ENCODE assay signal across 1 cellular context in the genomic region with DNA sequence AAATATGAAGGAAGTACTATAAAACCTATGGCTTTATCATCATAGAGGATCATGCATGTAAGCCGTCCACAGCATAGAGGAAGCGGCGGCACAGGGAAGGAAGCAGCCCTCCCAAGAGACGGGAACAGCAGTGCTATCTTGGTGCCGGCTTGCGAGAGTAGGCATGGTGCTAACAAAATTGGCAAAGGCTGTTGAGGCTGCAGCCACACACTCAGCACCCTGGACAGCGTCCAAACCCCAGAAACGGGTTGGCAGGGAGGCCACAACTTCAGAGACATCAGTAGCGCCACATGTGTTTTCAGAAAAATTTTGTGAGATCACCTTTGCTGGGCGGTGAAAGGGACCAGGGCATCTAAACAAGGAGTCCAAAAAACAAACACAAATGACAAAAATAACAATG.
TF ChIP-seq lines count a peak whose summit lies in the region.

No MANE protein-coding gene starts in this region.

TF ChIP-seq in WTC11, 78 proteins besides CTCF, POLR2A, EP300 and RAD21 (continued from another document):
- TF ChIP-seq, protein P1, sequence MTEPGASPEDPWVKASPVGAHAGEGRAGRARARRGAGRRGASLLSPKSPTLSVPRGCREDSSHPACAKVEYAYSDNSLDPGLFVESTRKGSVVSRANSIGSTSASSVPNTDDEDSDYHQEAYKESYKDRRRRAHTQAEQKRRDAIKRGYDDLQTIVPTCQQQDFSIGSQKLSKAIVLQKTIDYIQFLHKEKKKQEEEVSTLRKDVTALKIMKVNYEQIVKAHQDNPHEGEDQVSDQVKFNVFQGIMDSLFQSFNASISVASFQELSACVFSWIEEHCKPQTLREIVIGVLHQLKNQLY (CRISPR knock-in tag; IDR thresholded peaks at IDR 0.05): no peak
- no peak for TF ChIP-seq CBFB (CRISPR knock-in tag; IDR thresholded peaks at IDR 0.05; ENCODE audit: low read depth)
- TF ChIP-seq ESRRA (CRISPR knock-in tag; IDR thresholded peaks at IDR 0.05; ENCODE audit: borderline replicate concordance): no peak
- TF ChIP-seq, protein P2, sequence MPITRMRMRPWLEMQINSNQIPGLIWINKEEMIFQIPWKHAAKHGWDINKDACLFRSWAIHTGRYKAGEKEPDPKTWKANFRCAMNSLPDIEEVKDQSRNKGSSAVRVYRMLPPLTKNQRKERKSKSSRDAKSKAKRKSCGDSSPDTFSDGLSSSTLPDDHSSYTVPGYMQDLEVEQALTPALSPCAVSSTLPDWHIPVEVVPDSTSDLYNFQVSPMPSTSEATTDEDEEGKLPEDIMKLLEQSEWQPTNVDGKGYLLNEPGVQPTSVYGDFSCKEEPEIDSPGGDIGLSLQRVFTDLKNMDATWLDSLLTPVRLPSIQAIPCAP (CRISPR knock-in tag; IDR thresholded peaks at IDR 0.05): 0 out of 2 replicates have a peak, but pooled peaks have one; percentile 23
- no peak for TF ChIP-seq CREB1 (CRISPR knock-in tag; IDR thresholded peaks at IDR 0.05)
- TF ChIP-seq JUN (CRISPR knock-in tag; IDR thresholded peaks at IDR 0.05): peak; percentile 82; the same call in 1 of the 2 replicates
- TF ChIP-seq PRRX2 (CRISPR knock-in tag; IDR thresholded peaks at IDR 0.05): no peak
- no peak for TF ChIP-seq MYBL2 (CRISPR knock-in tag; IDR thresholded peaks at IDR 0.05)
- TF ChIP-seq, protein P3, sequence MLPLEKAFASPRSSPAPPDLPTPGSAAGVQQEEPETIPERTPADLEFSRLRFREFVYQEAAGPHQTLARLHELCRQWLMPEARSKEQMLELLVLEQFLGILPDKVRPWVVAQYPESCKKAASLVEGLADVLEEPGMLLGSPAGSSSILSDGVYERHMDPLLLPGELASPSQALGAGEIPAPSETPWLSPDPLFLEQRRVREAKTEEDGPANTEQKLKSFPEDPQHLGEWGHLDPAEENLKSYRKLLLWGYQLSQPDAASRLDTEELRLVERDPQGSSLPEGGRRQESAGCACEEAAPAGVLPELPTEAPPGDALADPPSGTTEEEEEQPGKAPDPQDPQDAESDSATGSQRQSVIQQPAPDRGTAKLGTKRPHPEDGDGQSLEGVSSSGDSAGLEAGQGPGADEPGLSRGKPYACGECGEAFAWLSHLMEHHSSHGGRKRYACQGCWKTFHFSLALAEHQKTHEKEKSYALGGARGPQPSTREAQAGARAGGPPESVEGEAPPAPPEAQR (CRISPR knock-in tag; IDR thresholded peaks at IDR 0.05): no peak
- TF ChIP-seq, protein P4, sequence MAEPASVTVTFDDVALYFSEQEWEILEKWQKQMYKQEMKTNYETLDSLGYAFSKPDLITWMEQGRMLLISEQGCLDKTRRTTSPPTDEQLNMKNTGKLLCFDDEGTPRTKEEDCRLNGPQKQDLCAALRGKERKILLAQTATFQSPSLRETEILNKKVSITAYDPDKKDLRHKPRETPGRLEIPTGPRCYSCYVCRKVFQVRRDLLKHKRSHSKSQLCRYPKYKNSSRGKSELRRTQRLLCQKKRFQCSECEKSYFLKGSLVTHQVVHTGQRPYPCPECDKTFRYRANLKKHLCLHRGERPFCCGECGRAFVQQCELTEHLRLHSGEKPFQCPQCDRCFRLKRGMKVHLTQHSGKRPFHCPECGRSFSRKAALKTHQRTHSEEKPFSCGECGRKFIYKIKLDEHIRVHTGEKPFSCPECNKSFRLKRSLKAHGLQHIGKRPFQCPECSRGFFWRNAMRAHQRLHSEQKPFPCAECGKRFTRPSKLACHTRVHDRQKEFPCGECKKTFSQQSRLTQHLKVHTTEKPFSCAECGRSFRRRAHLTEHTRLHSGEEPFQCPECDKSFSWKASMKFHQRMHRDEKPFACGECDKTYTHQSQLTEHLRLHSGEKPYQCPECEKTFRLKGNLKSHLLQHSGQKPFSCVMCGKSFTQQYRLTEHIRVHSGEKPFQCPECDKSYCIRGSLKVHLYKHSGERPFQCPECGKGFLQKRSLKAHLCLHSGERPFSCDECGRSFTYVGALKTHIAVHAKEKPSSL (CRISPR knock-in tag; conservative IDR thresholded peaks at IDR 0.05): no peak
- TF ChIP-seq, protein P5, sequence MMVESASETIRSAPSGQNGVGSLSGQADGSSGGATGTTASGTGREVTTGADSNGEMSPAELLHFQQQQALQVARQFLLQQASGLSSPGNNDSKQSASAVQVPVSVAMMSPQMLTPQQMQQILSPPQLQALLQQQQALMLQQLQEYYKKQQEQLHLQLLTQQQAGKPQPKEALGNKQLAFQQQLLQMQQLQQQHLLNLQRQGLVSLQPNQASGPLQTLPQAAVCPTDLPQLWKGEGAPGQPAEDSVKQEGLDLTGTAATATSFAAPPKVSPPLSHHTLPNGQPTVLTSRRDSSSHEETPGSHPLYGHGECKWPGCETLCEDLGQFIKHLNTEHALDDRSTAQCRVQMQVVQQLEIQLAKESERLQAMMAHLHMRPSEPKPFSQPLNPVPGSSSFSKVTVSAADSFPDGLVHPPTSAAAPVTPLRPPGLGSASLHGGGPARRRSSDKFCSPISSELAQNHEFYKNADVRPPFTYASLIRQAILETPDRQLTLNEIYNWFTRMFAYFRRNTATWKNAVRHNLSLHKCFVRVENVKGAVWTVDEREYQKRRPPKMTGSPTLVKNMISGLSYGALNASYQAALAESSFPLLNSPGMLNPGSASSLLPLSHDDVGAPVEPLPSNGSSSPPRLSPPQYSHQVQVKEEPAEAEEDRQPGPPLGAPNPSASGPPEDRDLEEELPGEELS (CRISPR knock-in tag; IDR thresholded peaks at IDR 0.05): peak; percentile 55; the same call in 1 of the 2 replicates
- TF ChIP-seq, protein P6, sequence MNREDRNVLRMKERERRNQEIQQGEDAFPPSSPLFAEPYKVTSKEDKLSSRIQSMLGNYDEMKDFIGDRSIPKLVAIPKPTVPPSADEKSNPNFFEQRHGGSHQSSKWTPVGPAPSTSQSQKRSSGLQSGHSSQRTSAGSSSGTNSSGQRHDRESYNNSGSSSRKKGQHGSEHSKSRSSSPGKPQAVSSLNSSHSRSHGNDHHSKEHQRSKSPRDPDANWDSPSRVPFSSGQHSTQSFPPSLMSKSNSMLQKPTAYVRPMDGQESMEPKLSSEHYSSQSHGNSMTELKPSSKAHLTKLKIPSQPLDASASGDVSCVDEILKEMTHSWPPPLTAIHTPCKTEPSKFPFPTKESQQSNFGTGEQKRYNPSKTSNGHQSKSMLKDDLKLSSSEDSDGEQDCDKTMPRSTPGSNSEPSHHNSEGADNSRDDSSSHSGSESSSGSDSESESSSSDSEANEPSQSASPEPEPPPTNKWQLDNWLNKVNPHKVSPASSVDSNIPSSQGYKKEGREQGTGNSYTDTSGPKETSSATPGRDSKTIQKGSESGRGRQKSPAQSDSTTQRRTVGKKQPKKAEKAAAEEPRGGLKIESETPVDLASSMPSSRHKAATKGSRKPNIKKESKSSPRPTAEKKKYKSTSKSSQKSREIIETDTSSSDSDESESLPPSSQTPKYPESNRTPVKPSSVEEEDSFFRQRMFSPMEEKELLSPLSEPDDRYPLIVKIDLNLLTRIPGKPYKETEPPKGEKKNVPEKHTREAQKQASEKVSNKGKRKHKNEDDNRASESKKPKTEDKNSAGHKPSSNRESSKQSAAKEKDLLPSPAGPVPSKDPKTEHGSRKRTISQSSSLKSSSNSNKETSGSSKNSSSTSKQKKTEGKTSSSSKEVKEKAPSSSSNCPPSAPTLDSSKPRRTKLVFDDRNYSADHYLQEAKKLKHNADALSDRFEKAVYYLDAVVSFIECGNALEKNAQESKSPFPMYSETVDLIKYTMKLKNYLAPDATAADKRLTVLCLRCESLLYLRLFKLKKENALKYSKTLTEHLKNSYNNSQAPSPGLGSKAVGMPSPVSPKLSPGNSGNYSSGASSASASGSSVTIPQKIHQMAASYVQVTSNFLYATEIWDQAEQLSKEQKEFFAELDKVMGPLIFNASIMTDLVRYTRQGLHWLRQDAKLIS (CRISPR knock-in tag; IDR thresholded peaks at IDR 0.05; ENCODE audit: borderline replicate concordance): no peak
- TF ChIP-seq ATF1 (CRISPR knock-in tag; IDR thresholded peaks at IDR 0.05): no peak
- TF ChIP-seq TEAD4 (CRISPR knock-in tag; IDR thresholded peaks at IDR 0.05): peak; percentile 61; the same call in 1 of the 2 replicates
- TF ChIP-seq, protein P7, sequence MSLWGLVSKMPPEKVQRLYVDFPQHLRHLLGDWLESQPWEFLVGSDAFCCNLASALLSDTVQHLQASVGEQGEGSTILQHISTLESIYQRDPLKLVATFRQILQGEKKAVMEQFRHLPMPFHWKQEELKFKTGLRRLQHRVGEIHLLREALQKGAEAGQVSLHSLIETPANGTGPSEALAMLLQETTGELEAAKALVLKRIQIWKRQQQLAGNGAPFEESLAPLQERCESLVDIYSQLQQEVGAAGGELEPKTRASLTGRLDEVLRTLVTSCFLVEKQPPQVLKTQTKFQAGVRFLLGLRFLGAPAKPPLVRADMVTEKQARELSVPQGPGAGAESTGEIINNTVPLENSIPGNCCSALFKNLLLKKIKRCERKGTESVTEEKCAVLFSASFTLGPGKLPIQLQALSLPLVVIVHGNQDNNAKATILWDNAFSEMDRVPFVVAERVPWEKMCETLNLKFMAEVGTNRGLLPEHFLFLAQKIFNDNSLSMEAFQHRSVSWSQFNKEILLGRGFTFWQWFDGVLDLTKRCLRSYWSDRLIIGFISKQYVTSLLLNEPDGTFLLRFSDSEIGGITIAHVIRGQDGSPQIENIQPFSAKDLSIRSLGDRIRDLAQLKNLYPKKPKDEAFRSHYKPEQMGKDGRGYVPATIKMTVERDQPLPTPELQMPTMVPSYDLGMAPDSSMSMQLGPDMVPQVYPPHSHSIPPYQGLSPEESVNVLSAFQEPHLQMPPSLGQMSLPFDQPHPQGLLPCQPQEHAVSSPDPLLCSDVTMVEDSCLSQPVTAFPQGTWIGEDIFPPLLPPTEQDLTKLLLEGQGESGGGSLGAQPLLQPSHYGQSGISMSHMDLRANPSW (CRISPR knock-in tag; conservative IDR thresholded peaks at IDR 0.05; ENCODE audit: low read depth): no peak
